Comparison of ENCODE assay signal across 11 cellular contexts in the genomic region with DNA sequence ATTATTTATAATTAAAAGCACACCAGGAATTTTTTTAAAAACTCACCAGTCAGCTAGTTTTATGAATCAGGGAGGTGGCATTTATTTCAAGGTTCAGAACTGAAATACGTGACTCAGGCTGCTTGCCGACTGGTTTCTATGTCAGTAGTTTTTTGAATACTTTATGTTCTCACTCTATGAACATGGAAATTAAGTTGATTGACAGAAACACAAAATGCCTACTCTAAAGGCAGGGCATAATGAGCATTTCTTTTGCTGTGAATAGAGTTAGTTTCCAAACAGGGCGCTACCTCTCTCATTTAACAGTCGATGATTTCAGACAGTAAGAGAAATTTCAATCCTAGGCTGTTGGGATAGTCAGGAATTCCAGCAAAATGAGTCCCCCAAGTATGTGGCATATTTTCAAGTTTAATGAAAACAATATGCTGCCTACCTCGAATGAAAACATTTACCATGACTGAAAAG. TPM values are rescaled to one million over a fixed set of nuclear protein-coding genes. Genes with fewer than 3 reads are reported as not detected.
DNase-seq lines count a peak whose midpoint lies in the region; ATAC-seq and TF ChIP-seq lines count a peak whose summit lies in the region.
"Had no signal": no experiment of that assay in that cellular context is flagged by ENCODE, and none has a peak within 500 bp of the region (broad histone marks: within the 10 kb centered on the region; RNA-seq: fewer than 3 reads in every experiment).

No MANE protein-coding gene starts in this region.

- WGBS in esophagus squamous epithelium, 2 donors = 38 to 41% methylated on average over 5 of the region's 5 CpGs
- WGBS in psoas muscle, 3 donors = 48 to 65% (median 58%) methylated on average over 5 of the region's 5 CpGs

- no peak for TF ChIP-seq POLR2A in esophagus squamous epithelium (IDR thresholded peaks at IDR 0.05)

- H3F3A ChIP-seq in neural progenitor cell (ENCODE audit: low read depth) = peaks cover 13% of the 10 kb centered on the region

- H3K9me3 ChIP-seq in CD8-positive, alpha-beta memory T cell (ENCODE audit: low read length) = no peaks in the 10 kb centered on the region
- no peaks in the 10 kb centered on the region for H3K9me3 ChIP-seq in MG63
- no peaks in the 10 kb centered on the region for H3K9me3 ChIP-seq in neural progenitor cell (ENCODE audit: low read depth)
- H3K9me3 ChIP-seq in esophagus squamous epithelium = no peaks in the 10 kb centered on the region
- H3K9me3 ChIP-seq in psoas muscle = no peaks in the 10 kb centered on the region

- H3K27me3 ChIP-seq in CD8-positive, alpha-beta memory T cell (ENCODE audit: insufficient read depth, low read length, poor library complexity, severe bottlenecking) = no peaks in the 10 kb centered on the region
- H3K27me3 ChIP-seq in MG63 (no peaks in the 10 kb centered on the region), neural progenitor cell (peaks cover 54% of the 10 kb centered on the region), esophagus squamous epithelium (peaks cover 0 to 65% (median 2%) of the 10 kb centered on the region in 4 donors), psoas muscle (ENCODE audit: insufficient read depth in 3 of 3, low read length in 2 of 3) (peaks cover 0 to 68% (median 10%) of the 10 kb centered on the region in 3 donors)

- H3K27me3 Mint-ChIP-seq in CD8-positive, alpha-beta memory T cell = peaks cover 0 to 5% of the 10 kb centered on the region in 2 donors
- H3K27me3 Mint-ChIP-seq in neural progenitor cell (ENCODE audit: insufficient read depth, low read depth) = peaks cover 21% of the 10 kb centered on the region

- no peak for TF ChIP-seq CTCF in choroid plexus epithelial cell (conservative IDR thresholded peaks at IDR 0.05; ENCODE audit: low read depth, low read length)
- no peak for TF ChIP-seq CTCF in neural progenitor cell (IDR thresholded peaks at IDR 0.05)
- TF ChIP-seq CTCF in esophagus squamous epithelium (IDR thresholded peaks at IDR 0.05) = no peak
- TF ChIP-seq CTCF in psoas muscle (IDR thresholded peaks at IDR 0.05) = no peak

- H3K9ac ChIP-seq in neural progenitor cell = no peak overlapping the region

- intact Hi-C loops in esophagus squamous epithelium (cut with DNase I) (loop anchor here (10.0 kb wide), 1 partner anchor 617 kb away; no protein-coding TSS in a partner anchor), psoas muscle (cut with DNase I) (loop anchor here (10.0 kb wide), 2 partner anchors 243 to 973 kb away; a partner anchor contains a TSS)

- H3K4me3 ChIP-seq in CD8-positive, alpha-beta memory T cell (ENCODE audit: low read length) = no peak overlapping the region
- H3K4me3 ChIP-seq in MG63 = peak overlapping the region; percentile 36
- peak overlapping the region; percentile 38 for H3K4me3 ChIP-seq in choroid plexus epithelial cell (ENCODE audit: low read depth, low read length)
- peak overlapping the region; percentile 6 for H3K4me3 ChIP-seq in neural progenitor cell
- no peak overlapping the region for H3K4me3 ChIP-seq in esophagus squamous epithelium
- H3K4me3 ChIP-seq in psoas muscle = no peak overlapping the region

- H3K27ac ChIP-seq in CD8-positive, alpha-beta memory T cell (ENCODE audit: low read depth, low read length) = peak overlapping the region; percentile 44
- no peak overlapping the region for H3K27ac ChIP-seq in neural progenitor cell
- H3K27ac ChIP-seq in esophagus squamous epithelium = peak overlapping the region in 2 of 4 donors; percentile 26 to 34
- H3K27ac ChIP-seq in psoas muscle = no peak overlapping the region

- H3K4me2 ChIP-seq in neural progenitor cell = peak overlapping the region; percentile 37

- CTCF ChIA-PET in CD8-positive, alpha-beta memory T cell (lab: Charles Lee) = no interaction called here

- H3K36me3 Mint-ChIP-seq in CD8-positive, alpha-beta memory T cell = peaks cover 0 to 20% (median 7%) of the 10 kb centered on the region in 3 donors
- peaks cover 7% of the 10 kb centered on the region for H3K36me3 Mint-ChIP-seq in neural progenitor cell

- H3K79me2 ChIP-seq in neural progenitor cell (ENCODE audit: low read depth) = peaks cover 82% of the 10 kb centered on the region

- H3K4me1 ChIP-seq in CD8-positive, alpha-beta memory T cell (ENCODE audit: insufficient read depth, low read length) = peaks cover 53% of the 10 kb centered on the region
- peaks cover 53% of the 10 kb centered on the region for H3K4me1 ChIP-seq in neural progenitor cell
- peaks cover 24 to 79% (median 34%) of the 10 kb centered on the region in 3 donors for H3K4me1 ChIP-seq in esophagus squamous epithelium
- H3K4me1 ChIP-seq in psoas muscle = peaks cover 15% of the 10 kb centered on the region

- DNase-seq in CD8-positive, alpha-beta memory T cell = no peak
- no peak for DNase-seq in MG63
- DNase-seq in choroid plexus epithelial cell (ENCODE audit: low read depth) = peak; percentile 82
- DNase-seq in neural progenitor cell (ENCODE audit: low spot score) = no peak
- no peak for DNase-seq in esophagus squamous epithelium (lab: John Stamatoyannopoulos, UW)
- no peak for DNase-seq in psoas muscle
- DNase-seq: activated CD4-positive, alpha-beta T cell treated with anti-CD3 and anti-CD28 coated beads for 1 hour; GDM1; hippocampal formation had no signal

- POLR2A ChIA-PET in CD8-positive, alpha-beta memory T cell (lab: Charles Lee) = no interaction called here

- ATAC-seq in HG03460 (IDR thresholded peaks at IDR 0.05; ENCODE audit: unreplicated experiment) = no peak
- no peak for ATAC-seq in HG03378 (IDR thresholded peaks at IDR 0.05; ENCODE audit: unreplicated experiment)
- ATAC-seq in psoas muscle = no peak

- H3K4me3 Mint-ChIP-seq in CD8-positive, alpha-beta memory T cell = peak overlapping the region in 3 of 7 donors; percentile 44 to 75 (median 44)
- H3K4me3 Mint-ChIP-seq in neural progenitor cell = peak overlapping the region; percentile 79

- H2AFZ ChIP-seq in neural progenitor cell (replicated peaks) = no peak overlapping the region

- H3K9me3 Mint-ChIP-seq in CD8-positive, alpha-beta memory T cell = no peaks in the 10 kb centered on the region
- H3K9me3 Mint-ChIP-seq in neural progenitor cell = no peaks in the 10 kb centered on the region

- H4K20me1 ChIP-seq in neural progenitor cell (ENCODE audit: low read depth) = peaks cover 56% of the 10 kb centered on the region

- no peaks in the 10 kb centered on the region for H3K36me3 ChIP-seq in CD8-positive, alpha-beta memory T cell (ENCODE audit: insufficient read depth, low read length)
- H3K36me3 ChIP-seq in MG63 = no peaks in the 10 kb centered on the region
- H3K36me3 ChIP-seq in neural progenitor cell = no peaks in the 10 kb centered on the region
- no peaks in the 10 kb centered on the region for H3K36me3 ChIP-seq in esophagus squamous epithelium
- no peaks in the 10 kb centered on the region for H3K36me3 ChIP-seq in psoas muscle (ENCODE audit: insufficient read depth in 1 of 2, low read depth in 1 of 2)

- H3K27ac Mint-ChIP-seq in CD8-positive, alpha-beta memory T cell = no peak overlapping the region
- peak overlapping the region; percentile 83 for H3K27ac Mint-ChIP-seq in neural progenitor cell

- peaks cover 62 to 82% (median 79%) of the 10 kb centered on the region in 3 donors for H3K4me1 Mint-ChIP-seq in CD8-positive, alpha-beta memory T cell
- peaks cover 55% of the 10 kb centered on the region for H3K4me1 Mint-ChIP-seq in neural progenitor cell

RNA-seq across cellular contexts. Expression of a gene that starts 6.7 kb away (rescaled TPM):
- total RNA-seq in CD8-positive, alpha-beta memory T cell = 1 to 10 TPM; 5.5 to 6.0 TPM
- polyA plus RNA-seq in CD8-positive, alpha-beta memory T cell = 11.0 TPM
- total RNA-seq in MG63 (2014; rRNA removed; shearing (Covaris generic); ENCODE audit: low replicate concordance) = 0.27 and 0.49 TPM in 2 replicates
- total RNA-seq in neural progenitor cell (ENCODE audit: low replicate concordance) (21.2 and 21.5 TPM in 2 replicates), esophagus squamous epithelium (1 to 10 TPM; 5.6 to 7.6 (median 6.4) TPM), psoas muscle (1 to 10 TPM in 2 of 4 donors, under 1 TPM in 2; 0.63 to 1.5 (median 0.86) TPM)
- polyA plus RNA-seq in psoas muscle = 1 to 10 TPM in 1 of 3 donors, under 1 TPM in 2; 0.23 to 1.6 (median 0.49) TPM

Comparison
In these comparisons a context has a peak if more than half of its experiments do, and no peak if none do; other contexts are left out.
1. H3K4me3 ChIP-seq: peak in MG63 (single experiment), choroid plexus epithelial cell (single experiment) and neural progenitor cell (single experiment); none in CD8-positive, alpha-beta memory T cell (single experiment), esophagus squamous epithelium (0 of 4) and psoas muscle (single experiment).